28 cellular contexts compared by ENCODE assay signal in genomic region chr1:193771596-193771995, GRCh38.
"Had no signal": no experiment of that assay in that cellular context is flagged by ENCODE, and none has a peak within 500 bp of the region (broad histone marks: within the 10 kb centered on the region; RNA-seq: fewer than 3 reads in every experiment).

No MANE protein-coding gene starts in this region.

- H3K4me3 ChIP-seq: left lung, lower lobe of right lung, neural progenitor cell, psoas muscle, right atrium auricular region, right lobe of liver, suprapubic skin, thoracic aorta, tibial artery, uterus had no signal

- H3K9me3 Mint-ChIP-seq: natural killer cell had no signal

- ATAC-seq: left cardiac atrium, left lung, lower lobe of right lung, natural killer cell, psoas muscle, right lobe of liver had no signal

- H3K4me1 ChIP-seq: left lung, lower lobe of right lung, neural progenitor cell, parathyroid adenoma, psoas muscle, right atrium auricular region, right lobe of liver, suprapubic skin, tibial artery, uterus had no signal

- H3K4me3 Mint-ChIP-seq: naive B cell; natural killer cell; nephron progenitor cell; neural progenitor cell; stimulated activated naive CD8-positive, alpha-beta T cell treated with anti-CD3 and anti-CD28 coated beads, Interleukin-15, Interleukin-2, amounts not matched to agents 100 ng/mL and 50 ng/mL, for 24 hours; type B pancreatic cell had no signal

- H2AFZ ChIP-seq: parathyroid adenoma had no signal

- H3K36me3 Mint-ChIP-seq: natural killer cell, type B pancreatic cell had no signal

- H3K9me3 ChIP-seq: lower lobe of right lung, neutrophil, psoas muscle, right atrium auricular region, right lobe of liver, suprapubic skin, thoracic aorta, uterus had no signal

- H3K27ac Mint-ChIP-seq: naive B cell; natural killer cell; neural progenitor cell; stimulated activated naive CD8-positive, alpha-beta T cell treated with anti-CD3 and anti-CD28 coated beads, Interleukin-15, Interleukin-2, amounts not matched to agents 100 ng/mL and 50 ng/mL, for 24 hours; type B pancreatic cell had no signal

- H3K27me3 Mint-ChIP-seq: stimulated activated naive CD8-positive, alpha-beta T cell treated with anti-CD3 and anti-CD28 coated beads, Interleukin-15, Interleukin-2, amounts not matched to agents 100 ng/mL and 50 ng/mL, for 24 hours; type B pancreatic cell had no signal

- H3K9ac ChIP-seq: neural progenitor cell, parathyroid adenoma had no signal

- H3K36me3 ChIP-seq: left lung, lower lobe of right lung, neural progenitor cell, neutrophil, right atrium auricular region, right lobe of liver, suprapubic skin, thoracic aorta, tibial artery, uterus had no signal

- H3K4me1 Mint-ChIP-seq: naive B cell, neural progenitor cell had no signal

- H3K4me2 ChIP-seq: neural progenitor cell had no signal

- H3K79me2 ChIP-seq: parathyroid adenoma had no signal

- H3K27ac ChIP-seq: left lung, lower lobe of right lung, neural progenitor cell, neutrophil, parathyroid adenoma, psoas muscle, right atrium auricular region, right lobe of liver, suprapubic skin, thoracic aorta, tibial artery, uterus had no signal

- DNase-seq: hippocampal formation; kidney glomerular epithelial cell; left cardiac atrium; left lung; lower lobe of right lung; mammary epithelial cell; mesenchymal stem cell; naive B cell; natural killer cell; nephron progenitor cell; occipital lobe; psoas muscle; right lobe of liver; stimulated activated CD4-positive, alpha-beta T cell treated with anti-CD3 and anti-CD28 coated beads, Interleukin-12 subunit alpha, Interleukin-12 subunit beta, amount 100 ng/mL, for 4 hours; stimulated activated CD4-positive, alpha-beta T cell treated with anti-CD3 and anti-CD28 coated beads, Interleukin-15, amount 100 ng/mL, for 24 hours; stimulated activated CD4-positive, alpha-beta T cell treated with anti-CD3 and anti-CD28 coated beads, Interleukin-2, amount 100 ng/mL, for 24 hours; stimulated activated CD4-positive, alpha-beta T cell treated with anti-CD3 and anti-CD28 coated beads, Interleukin-4, amount 100 ng/mL, for 1 hour; stimulated activated naive CD4-positive, alpha-beta T cell; tibial artery; uterus had no signal

- H3K27me3 ChIP-seq: left lung, neural progenitor cell, neutrophil, right atrium auricular region, right lobe of liver, suprapubic skin, tibial artery, uterus had no signal
